ENCODE assay signal across 3 cellular contexts in the genomic region with DNA sequence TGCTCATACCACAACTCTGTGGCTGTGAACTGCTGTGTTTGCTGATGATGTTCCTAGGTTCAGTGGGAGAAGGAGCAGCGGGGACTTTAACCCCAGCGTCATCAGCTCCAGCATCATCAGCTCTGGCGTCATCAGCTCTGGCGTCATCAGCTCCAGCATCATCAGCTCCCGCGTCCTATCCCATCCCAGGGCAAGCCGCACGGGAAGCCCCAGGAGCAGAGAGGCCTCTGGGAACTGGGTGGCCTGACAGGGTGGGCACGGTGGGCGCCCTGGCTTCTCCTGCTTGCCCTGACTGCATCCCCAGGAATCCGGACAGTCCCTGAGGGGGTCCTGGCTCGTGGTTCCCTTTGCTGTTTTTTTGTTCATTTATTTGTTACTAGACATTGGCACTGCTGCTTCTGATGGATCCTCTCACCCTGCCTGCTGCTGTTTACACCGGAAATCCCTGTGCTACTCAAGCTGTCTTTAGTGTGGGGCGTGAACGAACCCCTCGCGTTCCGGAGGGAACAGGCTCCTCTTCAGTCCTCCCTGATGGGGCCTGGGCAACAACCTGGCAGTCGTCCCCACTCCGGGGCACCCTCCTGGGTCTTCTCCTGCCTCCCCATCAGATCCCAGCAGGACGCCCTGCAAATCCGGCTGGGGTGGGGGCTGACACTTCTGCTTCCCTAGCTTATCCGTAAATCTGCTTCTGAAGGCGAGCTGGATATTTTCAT.
TF ChIP-seq lines count a peak whose summit lies in the region.

No MANE protein-coding gene starts in this region.

TF ChIP-seq in A549, 52 proteins besides CTCF, POLR2A, EP300 and RAD21:
- TF ChIP-seq, protein P1, sequence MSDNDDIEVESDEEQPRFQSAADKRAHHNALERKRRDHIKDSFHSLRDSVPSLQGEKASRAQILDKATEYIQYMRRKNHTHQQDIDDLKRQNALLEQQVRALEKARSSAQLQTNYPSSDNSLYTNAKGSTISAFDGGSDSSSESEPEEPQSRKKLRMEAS (IDR thresholded peaks at IDR 0.05), result no peak
- TF ChIP-seq HOXB13 (CRISPR knock-in tag; IDR thresholded peaks at IDR 0.05; ENCODE audit: low read depth), result no peak
- TF ChIP-seq RNF2 (IDR thresholded peaks at IDR 0.05; ENCODE audit: borderline replicate concordance, low read depth), result no peak
- TF ChIP-seq MAZ (IDR thresholded peaks at IDR 0.05; ENCODE audit: borderline replicate concordance, low read depth, low read length), result no peak
- no peak for TF ChIP-seq CEBPB (IDR thresholded peaks at IDR 0.05)
- no peak for TF ChIP-seq FOSB (CRISPR knock-in tag; IDR thresholded peaks at IDR 0.05)
- TF ChIP-seq, protein P2, sequence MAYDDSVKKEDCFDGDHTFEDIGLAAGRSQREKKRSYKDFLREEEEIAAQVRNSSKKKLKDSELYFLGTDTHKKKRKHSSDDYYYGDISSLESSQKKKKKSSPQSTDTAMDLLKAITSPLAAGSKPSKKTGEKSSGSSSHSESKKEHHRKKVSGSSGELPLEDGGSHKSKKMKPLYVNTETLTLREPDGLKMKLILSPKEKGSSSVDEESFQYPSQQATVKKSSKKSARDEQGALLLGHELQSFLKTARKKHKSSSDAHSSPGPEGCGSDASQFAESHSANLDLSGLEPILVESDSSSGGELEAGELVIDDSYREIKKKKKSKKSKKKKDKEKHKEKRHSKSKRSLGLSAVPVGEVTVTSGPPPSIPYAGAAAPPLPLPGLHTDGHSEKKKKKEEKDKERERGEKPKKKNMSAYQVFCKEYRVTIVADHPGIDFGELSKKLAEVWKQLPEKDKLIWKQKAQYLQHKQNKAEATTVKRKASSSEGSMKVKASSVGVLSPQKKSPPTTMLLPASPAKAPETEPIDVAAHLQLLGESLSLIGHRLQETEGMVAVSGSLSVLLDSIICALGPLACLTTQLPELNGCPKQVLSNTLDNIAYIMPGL (CRISPR knock-in tag; IDR thresholded peaks at IDR 0.05; ENCODE audit: borderline replicate concordance), result no peak

TF ChIP-seq in IMR-90, 13 proteins besides CTCF, POLR2A, EP300 and RAD21:
- TF ChIP-seq MXI1 (IDR thresholded peaks at IDR 0.05; ENCODE audit: borderline replicate concordance, low read depth, low read length) (no peak), CHD1 (IDR thresholded peaks at IDR 0.05; ENCODE audit: low read depth, low read length) (no peak), FOS (IDR thresholded peaks at IDR 0.05; ENCODE audit: low read depth, low read length) (no peak), MAZ (IDR thresholded peaks at IDR 0.05; ENCODE audit: borderline replicate concordance, low read depth, low read length) (no peak), MAFK (IDR thresholded peaks at IDR 0.05; ENCODE audit: low read depth, low read length) (no peak), NFE2L2 (IDR thresholded peaks at IDR 0.05; ENCODE audit: low read depth, low read length) (no peak), BHLHE40 (IDR thresholded peaks at IDR 0.05; ENCODE audit: low read depth, low read length) (no peak)
- TF ChIP-seq, protein P3, sequence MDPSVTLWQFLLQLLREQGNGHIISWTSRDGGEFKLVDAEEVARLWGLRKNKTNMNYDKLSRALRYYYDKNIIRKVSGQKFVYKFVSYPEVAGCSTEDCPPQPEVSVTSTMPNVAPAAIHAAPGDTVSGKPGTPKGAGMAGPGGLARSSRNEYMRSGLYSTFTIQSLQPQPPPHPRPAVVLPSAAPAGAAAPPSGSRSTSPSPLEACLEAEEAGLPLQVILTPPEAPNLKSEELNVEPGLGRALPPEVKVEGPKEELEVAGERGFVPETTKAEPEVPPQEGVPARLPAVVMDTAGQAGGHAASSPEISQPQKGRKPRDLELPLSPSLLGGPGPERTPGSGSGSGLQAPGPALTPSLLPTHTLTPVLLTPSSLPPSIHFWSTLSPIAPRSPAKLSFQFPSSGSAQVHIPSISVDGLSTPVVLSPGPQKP (IDR thresholded peaks at IDR 0.05; ENCODE audit: borderline replicate concordance, low read depth, low read length), result no peak

TF ChIP-seq in K562, 482 proteins besides CTCF, POLR2A, EP300 and RAD21:
- TF ChIP-seq ZBED1 (IDR thresholded peaks at IDR 0.05) (no peak), THRAP3 (IDR thresholded peaks at IDR 0.05; ENCODE audit: borderline replicate concordance) (no peak), CREB1 (IDR thresholded peaks at IDR 0.05) (peak; percentile 77), CREB1 (CRISPR knock-in tag; IDR thresholded peaks at IDR 0.05) (no peak), ATF1 (CRISPR knock-in tag; IDR thresholded peaks at IDR 0.05) (no peak), ATF1 (tag; IDR thresholded peaks at IDR 0.05) (peak; percentile 64), CREM (IDR thresholded peaks at IDR 0.05; ENCODE audit: low read depth) (peak; percentile 63)
- TF ChIP-seq, protein P4, sequence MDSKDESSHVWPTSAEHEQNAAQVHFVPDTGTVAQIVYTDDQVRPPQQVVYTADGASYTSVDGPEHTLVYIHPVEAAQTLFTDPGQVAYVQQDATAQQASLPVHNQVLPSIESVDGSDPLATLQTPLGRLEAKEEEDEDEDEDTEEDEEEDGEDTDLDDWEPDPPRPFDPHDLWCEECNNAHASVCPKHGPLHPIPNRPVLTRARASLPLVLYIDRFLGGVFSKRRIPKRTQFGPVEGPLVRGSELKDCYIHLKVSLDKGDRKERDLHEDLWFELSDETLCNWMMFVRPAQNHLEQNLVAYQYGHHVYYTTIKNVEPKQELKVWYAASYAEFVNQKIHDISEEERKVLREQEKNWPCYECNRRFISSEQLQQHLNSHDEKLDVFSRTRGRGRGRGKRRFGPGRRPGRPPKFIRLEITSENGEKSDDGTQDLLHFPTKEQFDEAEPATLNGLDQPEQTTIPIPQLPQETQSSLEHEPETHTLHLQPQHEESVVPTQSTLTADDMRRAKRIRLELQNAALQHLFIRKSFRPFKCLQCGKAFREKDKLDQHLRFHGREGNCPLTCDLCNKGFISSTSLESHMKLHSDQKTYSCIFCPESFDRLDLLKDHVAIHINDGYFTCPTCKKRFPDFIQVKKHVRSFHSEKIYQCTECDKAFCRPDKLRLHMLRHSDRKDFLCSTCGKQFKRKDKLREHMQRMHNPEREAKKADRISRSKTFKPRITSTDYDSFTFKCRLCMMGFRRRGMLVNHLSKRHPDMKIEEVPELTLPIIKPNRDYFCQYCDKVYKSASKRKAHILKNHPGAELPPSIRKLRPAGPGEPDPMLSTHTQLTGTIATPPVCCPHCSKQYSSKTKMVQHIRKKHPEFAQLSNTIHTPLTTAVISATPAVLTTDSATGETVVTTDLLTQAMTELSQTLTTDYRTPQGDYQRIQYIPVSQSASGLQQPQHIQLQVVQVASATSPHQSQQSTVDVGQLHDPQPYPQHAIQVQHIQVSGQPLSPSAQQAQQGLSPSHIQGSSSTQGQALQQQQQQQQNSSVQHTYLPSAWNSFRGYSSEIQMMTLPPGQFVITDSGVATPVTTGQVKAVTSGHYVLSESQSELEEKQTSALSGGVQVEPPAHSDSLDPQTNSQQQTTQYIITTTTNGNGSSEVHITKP (IDR thresholded peaks at IDR 0.05; ENCODE audit: partially characterized antibody), result no peak
- TF ChIP-seq, protein P5, sequence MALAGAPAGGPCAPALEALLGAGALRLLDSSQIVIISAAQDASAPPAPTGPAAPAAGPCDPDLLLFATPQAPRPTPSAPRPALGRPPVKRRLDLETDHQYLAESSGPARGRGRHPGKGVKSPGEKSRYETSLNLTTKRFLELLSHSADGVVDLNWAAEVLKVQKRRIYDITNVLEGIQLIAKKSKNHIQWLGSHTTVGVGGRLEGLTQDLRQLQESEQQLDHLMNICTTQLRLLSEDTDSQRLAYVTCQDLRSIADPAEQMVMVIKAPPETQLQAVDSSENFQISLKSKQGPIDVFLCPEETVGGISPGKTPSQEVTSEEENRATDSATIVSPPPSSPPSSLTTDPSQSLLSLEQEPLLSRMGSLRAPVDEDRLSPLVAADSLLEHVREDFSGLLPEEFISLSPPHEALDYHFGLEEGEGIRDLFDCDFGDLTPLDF (CRISPR knock-in tag; IDR thresholded peaks at IDR 0.05), result no peak
- TF ChIP-seq, protein P6, sequence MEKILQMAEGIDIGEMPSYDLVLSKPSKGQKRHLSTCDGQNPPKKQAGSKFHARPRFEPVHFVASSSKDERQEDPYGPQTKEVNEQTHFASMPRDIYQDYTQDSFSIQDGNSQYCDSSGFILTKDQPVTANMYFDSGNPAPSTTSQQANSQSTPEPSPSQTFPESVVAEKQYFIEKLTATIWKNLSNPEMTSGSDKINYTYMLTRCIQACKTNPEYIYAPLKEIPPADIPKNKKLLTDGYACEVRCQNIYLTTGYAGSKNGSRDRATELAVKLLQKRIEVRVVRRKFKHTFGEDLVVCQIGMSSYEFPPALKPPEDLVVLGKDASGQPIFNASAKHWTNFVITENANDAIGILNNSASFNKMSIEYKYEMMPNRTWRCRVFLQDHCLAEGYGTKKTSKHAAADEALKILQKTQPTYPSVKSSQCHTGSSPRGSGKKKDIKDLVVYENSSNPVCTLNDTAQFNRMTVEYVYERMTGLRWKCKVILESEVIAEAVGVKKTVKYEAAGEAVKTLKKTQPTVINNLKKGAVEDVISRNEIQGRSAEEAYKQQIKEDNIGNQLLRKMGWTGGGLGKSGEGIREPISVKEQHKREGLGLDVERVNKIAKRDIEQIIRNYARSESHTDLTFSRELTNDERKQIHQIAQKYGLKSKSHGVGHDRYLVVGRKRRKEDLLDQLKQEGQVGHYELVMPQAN (IDR thresholded peaks at IDR 0.05; ENCODE audit: borderline replicate concordance), result no peak
